16 cellular contexts compared by ENCODE assay signal in genomic region chr1:15033264-15033663, GRCh38.
DNase-seq lines count a peak whose midpoint lies in the region; ATAC-seq, FAIRE-seq and TF ChIP-seq lines count a peak whose summit lies in the region.
"Had no signal": no experiment of that assay in that cellular context is flagged by ENCODE, and none has a peak within 500 bp of the region (broad histone marks: within the 10 kb centered on the region; RNA-seq: fewer than 3 reads in every experiment).

No MANE protein-coding gene starts in this region.

- H3K27ac Mint-ChIP-seq in neural progenitor cell, result no peak overlapping the region
- H3K27ac Mint-ChIP-seq: activated CD4-positive, alpha-beta memory T cell treated with anti-CD3 and anti-CD28 coated beads, Interleukin-2, amount 10 ng/mL, durations not matched to agents 7 days and 5 days; T-helper 1 cell treated with Interleukin-12 subunit alpha and Interleukin-12 subunit beta and Interleukin-4 antibody, amounts not matched to agents 30 μg/mL and 1 μg/mL, for 36 hours had no signal

- H3K4me3 ChIP-seq in PC-3 (ENCODE audit: low read length) (no peak overlapping the region), epithelial cell of proximal tubule (ENCODE audit: low read depth, low read length) (no peak overlapping the region), neural progenitor cell (no peak overlapping the region)

- no peak overlapping the region for H3K9ac ChIP-seq in PC-3 (ENCODE audit: low read length)
- no peak overlapping the region for H3K9ac ChIP-seq in neural progenitor cell

- H4K20me1 ChIP-seq in PC-3 (ENCODE audit: low read length) (no peaks in the 10 kb centered on the region), neural progenitor cell (ENCODE audit: low read depth) (no peaks in the 10 kb centered on the region)

- H3K79me2 ChIP-seq in PC-3 (ENCODE audit: low read length) (no peaks in the 10 kb centered on the region), neural progenitor cell (ENCODE audit: low read depth) (no peaks in the 10 kb centered on the region)

- no peak overlapping the region for H3K4me2 ChIP-seq in PC-3 (ENCODE audit: low read length)
- no peak overlapping the region for H3K4me2 ChIP-seq in neural progenitor cell

- peak; percentile 20; the same call in 1 of the 2 replicates for ATAC-seq in PC-3
- ATAC-seq in GM21619 (IDR thresholded peaks at IDR 0.05; ENCODE audit: unreplicated experiment), result no peak
- ATAC-seq: esophagus mucosa; naive thymus-derived CD8-positive, alpha-beta T cell had no signal

- H3K27ac ChIP-seq in PC-3 (ENCODE audit: low read length) (no peak overlapping the region), neural progenitor cell (no peak overlapping the region)

- no TSS peak for BruUV-seq in PC-3 (replicated peaks; lab: Mats Ljungman, UMichigan)

- H3K4me1 Mint-ChIP-seq in neural progenitor cell, result peaks cover 32% of the 10 kb centered on the region

- H3K9me3 ChIP-seq in PC-3 (ENCODE audit: low read length) (no peaks in the 10 kb centered on the region), neural progenitor cell (ENCODE audit: low read depth) (no peaks in the 10 kb centered on the region)

- H3K4me1 ChIP-seq in PC-3 (ENCODE audit: insufficient read depth, low read length) (peaks cover 5% of the 10 kb centered on the region; the same call in 1 of the 2 replicates), neural progenitor cell (peaks cover 3% of the 10 kb centered on the region)

- H3K36me3 ChIP-seq in PC-3 (ENCODE audit: low read depth, low read length) (no peaks in the 10 kb centered on the region), neural progenitor cell (no peaks in the 10 kb centered on the region)

- H3F3A ChIP-seq in PC-3 (ENCODE audit: low read length, unreplicated experiment) (no peaks in the 10 kb centered on the region), neural progenitor cell (ENCODE audit: low read depth) (no peaks in the 10 kb centered on the region)

- H2AFZ ChIP-seq in PC-3 (ENCODE audit: low read length) (no peak overlapping the region), neural progenitor cell (replicated peaks) (no peak overlapping the region)

- DNase-seq in GM12892 (ENCODE audit: insufficient read length), result no peak
- DNase-seq in PC-3, result peak; percentile 54
- no peak for DNase-seq in epithelial cell of proximal tubule (ENCODE audit: low read depth)
- no peak for DNase-seq in neural progenitor cell (ENCODE audit: low spot score)
- no peak for DNase-seq in KG1 (lab: John Stamatoyannopoulos, UW)
- no peak for DNase-seq in activated CD4-positive, alpha-beta T cell treated with anti-CD3 and anti-CD28 coated beads for 1 hour
- no peak for DNase-seq in stimulated activated CD4-positive, alpha-beta T cell treated with anti-CD3 and anti-CD28 coated beads, Interleukin-4, amount 100 ng/mL, for 1 hour
- DNase-seq: activated CD4-positive, alpha-beta memory T cell treated with anti-CD3 and anti-CD28 coated beads, Interleukin-2, amount 10 ng/mL, durations not matched to agents 7 days and 5 days; activated gamma-delta T cell; naive thymus-derived CD8-positive, alpha-beta T cell; NCI-H2171 treated with DMSO at 0.1 percent for 48 hours; substantia nigra had no signal

- H3K27me3 Mint-ChIP-seq in neural progenitor cell (ENCODE audit: insufficient read depth, low read depth), result peaks cover 2% of the 10 kb centered on the region
- H3K27me3 Mint-ChIP-seq: activated CD4-positive, alpha-beta memory T cell treated with anti-CD3 and anti-CD28 coated beads, Interleukin-2, amount 10 ng/mL, durations not matched to agents 7 days and 5 days had no signal

- TF ChIP-seq CTCF in PC-3 (conservative IDR thresholded peaks at IDR 0.05; ENCODE audit: low read depth, low read length) (0 out of 2 replicates have a peak, but pooled peaks have one; percentile 16), epithelial cell of proximal tubule (conservative IDR thresholded peaks at IDR 0.05; ENCODE audit: low read depth, low read length) (peak; percentile 47), neural progenitor cell (IDR thresholded peaks at IDR 0.05) (peak; percentile 14)

- intact Hi-C loops in PC-3 (cut with micrococcal nuclease), result no loop called here

- FAIRE-seq in GM12892 (lab: Jason Lieb, UNC), result peak; percentile 65
- FAIRE-seq: islet of Langerhans had no signal

- no peak overlapping the region for H3K4me3 Mint-ChIP-seq in neural progenitor cell
- H3K4me3 Mint-ChIP-seq: activated CD4-positive, alpha-beta memory T cell treated with anti-CD3 and anti-CD28 coated beads, Interleukin-2, amount 10 ng/mL, durations not matched to agents 7 days and 5 days; naive thymus-derived CD8-positive, alpha-beta T cell; T-helper 1 cell treated with Interleukin-12 subunit alpha and Interleukin-12 subunit beta and Interleukin-4 antibody, amounts not matched to agents 30 μg/mL and 1 μg/mL, for 36 hours had no signal

- H3K36me3 Mint-ChIP-seq in neural progenitor cell, result no peaks in the 10 kb centered on the region
- H3K36me3 Mint-ChIP-seq: naive thymus-derived CD8-positive, alpha-beta T cell had no signal

- H3K27me3 ChIP-seq in PC-3 (ENCODE audit: low read length) (no peaks in the 10 kb centered on the region), neural progenitor cell (no peaks in the 10 kb centered on the region)

- no peaks in the 10 kb centered on the region for H3K9me3 Mint-ChIP-seq in neural progenitor cell
- H3K9me3 Mint-ChIP-seq: activated CD4-positive, alpha-beta memory T cell treated with anti-CD3 and anti-CD28 coated beads, Interleukin-2, amount 10 ng/mL, durations not matched to agents 7 days and 5 days; naive thymus-derived CD8-positive, alpha-beta T cell; T-helper 1 cell treated with Interleukin-12 subunit alpha and Interleukin-12 subunit beta and Interleukin-4 antibody, amounts not matched to agents 30 μg/mL and 1 μg/mL, for 36 hours had no signal

- POLR2A ChIA-PET in PC-3 (lab: Charles Lee; ENCODE audit: unreplicated experiment), result no interaction called here

- TF ChIP-seq POLR2A in GM12892 (IDR thresholded peaks at IDR 0.05; ENCODE audit: low read depth, low read length), result no peak

- no peaks in the 10 kb centered on the region for H3K9me2 ChIP-seq in PC-3 (replicated peaks; ENCODE audit: low read length)

- CTCF ChIA-PET in PC-3 (lab: Charles Lee), result interaction anchor here (0.6 kb wide), 3 partner anchors 117 to 268 kb away, joined by 3 to 4 read pairs (median 3); no protein-coding TSS in a partner anchor
